8 cellular contexts compared by ENCODE assay signal in genomic region chr9:10268500-10269485, GRCh38.
DNase-seq lines count a peak whose midpoint lies in the region; ATAC-seq and TF ChIP-seq lines count a peak whose summit lies in the region.

No MANE protein-coding gene starts in this region.

- no TSS peak for BruUV-seq in A673 (replicated peaks; lab: Mats Ljungman, UMichigan)

- DNase-seq in A673 (ENCODE audit: low spot score) (peak; percentile 67), NCI-H1092 treated with DMSO at 0.1 percent for 48 hours (lab: John Stamatoyannopoulos, UW) (peak; percentile 81), adipocyte (ENCODE audit: low read depth) (peak; percentile 55), kidney epithelial cell (ENCODE audit: low read depth) (no peak), sciatic nerve (ENCODE audit: low spot score) (no peak)

- H3K27me3 ChIP-seq in A673 (replicated peaks; ENCODE audit: insufficient read depth, low read depth, low read length, poor library complexity) (no peaks in the 10 kb centered on the region), adipocyte (replicated peaks; ENCODE audit: control insufficient read depth, insufficient read depth, low read length) (no peaks in the 10 kb centered on the region), kidney epithelial cell (ENCODE audit: control insufficient read depth, insufficient read depth, low read length) (no peaks in the 10 kb centered on the region)

- CTCF ChIA-PET in A673 (lab: Charles Lee) = interaction anchor here (0.7 to 1.0 kb wide), 5 partner anchors 57 to 270 kb away, joined by 3 to 8 read pairs (median 3); no protein-coding TSS in a partner anchor

- H3K9me3 ChIP-seq in A673 (ENCODE audit: low read depth, low read length, poor library complexity, severe bottlenecking) (no peaks in the 10 kb centered on the region), adipocyte (ENCODE audit: control insufficient read depth, low read length) (no peaks in the 10 kb centered on the region)

- POLR2A ChIA-PET in A673 (lab: Charles Lee; ENCODE audit: low non-redundant PET) = no interaction called here

- H3K36me3 ChIP-seq in A673 (ENCODE audit: insufficient read depth, low read length, poor library complexity, severe bottlenecking) = no peaks in the 10 kb centered on the region
- H3K36me3 ChIP-seq in adipocyte (ENCODE audit: control insufficient read depth, insufficient read depth, low read length, severe bottlenecking) = no peaks in the 10 kb centered on the region
- H3K36me3 ChIP-seq in kidney epithelial cell (ENCODE audit: control insufficient read depth, insufficient read depth, low read length) = no peaks in the 10 kb centered on the region

- ATAC-seq in GM19397 (IDR thresholded peaks at IDR 0.05; ENCODE audit: unreplicated experiment) = peak; percentile 78
- no peak for ATAC-seq in sciatic nerve
- ATAC-seq in GM21360 (IDR thresholded peaks at IDR 0.05; ENCODE audit: unreplicated experiment) = no peak
- ATAC-seq in HG03460 (IDR thresholded peaks at IDR 0.05; ENCODE audit: unreplicated experiment) = no peak

- no peak overlapping the region for H3K4me3 ChIP-seq in A673 (ENCODE audit: low read depth, low read length, poor library complexity, severe bottlenecking)
- peak overlapping the region; percentile 63 for H3K4me3 ChIP-seq in adipocyte (ENCODE audit: low read length)
- H3K4me3 ChIP-seq in kidney epithelial cell (ENCODE audit: low read depth, low read length) = no peak overlapping the region

- no peak overlapping the region for H3K9ac ChIP-seq in adipocyte (ENCODE audit: low read length)

- no peak overlapping the region for H3K27ac ChIP-seq in A673 (ENCODE audit: low read depth, low read length, poor library complexity, severe bottlenecking)

- TF ChIP-seq CTCF in A673 (conservative IDR thresholded peaks at IDR 0.05; ENCODE audit: low read depth, low read length) = peak; percentile 65
- peak; percentile 66 for TF ChIP-seq CTCF in kidney epithelial cell (IDR thresholded peaks at IDR 0.05; ENCODE audit: insufficient read depth, low read length, poor library complexity, severe bottlenecking)

- intact Hi-C loops in A673 (cut with micrococcal nuclease; ENCODE audit: unreplicated experiment) (loop anchor here (1.0 to 5.0 kb wide), 4 partner anchors 36 to 271 kb away; no protein-coding TSS in a partner anchor), sciatic nerve (cut with DNase I) (no loop called here)

- H3K4me1 ChIP-seq in A673 (ENCODE audit: insufficient read depth, low read length, poor library complexity, severe bottlenecking) = no peaks in the 10 kb centered on the region
- H3K4me1 ChIP-seq in adipocyte (ENCODE audit: control insufficient read depth, insufficient read depth, low read length) = peaks cover 12% of the 10 kb centered on the region

Comparison
In these comparisons a context has a peak if more than half of its experiments do, and no peak if none do; other contexts are left out.
1. DNase-seq: peak in A673 (single experiment), NCI-H1092 treated with DMSO at 0.1 percent for 48 hours (single experiment) and adipocyte (single experiment); none in kidney epithelial cell (single experiment) and sciatic nerve (single experiment).